6 cellular contexts compared by ENCODE assay signal in genomic region chr15:32227410-32228114, GRCh38.
DNase-seq lines count a peak whose midpoint lies in the region; ATAC-seq, FAIRE-seq and TF ChIP-seq lines count a peak whose summit lies in the region.
"Not testable (repeated sequence)": the region's sequence is repeated elsewhere in the genome, so short reads cannot be mapped to it uniquely, and the experiment has no call there.

No MANE protein-coding gene starts in this region.

- not testable (repeated sequence) for ATAC-seq in A549, HepG2
- ATAC-seq in pancreas, result peak in 3 of 4 donors; percentile 44 to 60 (median 50)

- FAIRE-seq in A549 (lab: Jason Lieb, UNC), result peak; percentile 97
- FAIRE-seq in HTR-8/SVneo (lab: Jason Lieb, UNC), result peak; percentile 86
- peak; percentile 73 for FAIRE-seq in H1 (lab: Jason Lieb, UNC)
- FAIRE-seq in HepG2 (lab: Jason Lieb, UNC), result peak; percentile 79
- FAIRE-seq in pancreas (lab: Jason Lieb, UNC), result not testable (repeated sequence)

- not testable (repeated sequence) for H4K8ac ChIP-seq in H1 (ENCODE audit: extremely low read depth, insufficient read depth, low read length)

- H2AK5ac ChIP-seq in H1 (ENCODE audit: low read depth, low read length), result not testable (repeated sequence)

- 34% methylated on average over 2 of the region's 2 CpGs for WGBS in A549 (ENCODE audit: missing lambda C conversion rate)
- WGBS in H1 (ENCODE audit: extremely low coverage in 1 of 2, insufficient coverage in 1 of 2, insufficient read length in 1 of 2, insufficient replicate concordance in 2 of 2, low coverage in 1 of 2, low lambda C conversion rate in 2 of 2, missing lambda C conversion rate in 1 of 2), 2 experiments, result 100% methylated on average over 1 of the region's 2 CpGs; no CpG with 5 or more reads in 1 of the 2 experiments
- 71% methylated on average over 1 of the region's 2 CpGs for WGBS in HepG2 (ENCODE audit: low lambda C conversion rate)
- WGBS in pancreas, 2 donors, result 77 to 88% methylated on average over 1 to 2 of the region's 2 CpGs

- not testable (repeated sequence) for H4K20me1 ChIP-seq in H1 (replicated peaks in 1 of 2; ENCODE audit: control insufficient read depth in 1 of 2, insufficient read depth in 2 of 2, low read length in 2 of 2); HepG2 (ENCODE audit: insufficient read depth, low read length)

- in situ Hi-C loops in HepG2 (cut with HindIII; ENCODE audit: extremely low pct_ligation_motif_present, low pct_unique_long_range_greater_than_20kb), result not testable (repeated sequence)

- intact Hi-C loops in HepG2 (cut with micrococcal nuclease; ENCODE audit: unreplicated experiment); pancreas (cut with DNase I): not testable (repeated sequence)

- TF ChIP-seq POLR2A in A549 (IDR thresholded peaks at IDR 0.05; ENCODE audit: low read length); H1 (IDR thresholded peaks at IDR 0.05; ENCODE audit: control extremely low read depth in 1 of 2, low read depth in 2 of 2, low read length in 2 of 2); HepG2 (IDR thresholded peaks at IDR 0.05; ENCODE audit: insufficient read depth in 1 of 2, low read depth in 2 of 2, low read length in 2 of 2): not testable (repeated sequence)

- CTCF ChIA-PET in A549 (lab: Yijun Ruan, JAX); H1 (lab: Charles Lee; ENCODE audit: partially characterized antibody); HepG2 (lab: Yijun Ruan, JAX; ENCODE audit: low intra/inter-chr PET ratio, low total read pairs): not testable (repeated sequence)

- H2AFZ ChIP-seq in H1 (ENCODE audit: low read length); HepG2 (ENCODE audit: low read length): not testable (repeated sequence)

- H2BK12ac ChIP-seq in H1 (ENCODE audit: low read depth, low read length), result not testable (repeated sequence)

- not testable (repeated sequence) for H3K79me2 ChIP-seq in H1 (ENCODE audit: control insufficient read depth in 1 of 2, insufficient read depth in 2 of 2, low read length in 2 of 2); HepG2 (ENCODE audit: insufficient read depth, low read length)

- not testable (repeated sequence) for H3K4me3 ChIP-seq in A549; WERI-Rb-1 (ENCODE audit: low read depth, low read length); H1 (ENCODE audit: extremely low read depth in 1 of 4, insufficient read depth in 2 of 4, low read depth in 3 of 4, low read length in 4 of 4); HepG2 (replicated peaks in 1 of 3; ENCODE audit: insufficient read depth in 1 of 3, low read depth in 2 of 3, low read length in 3 of 3); pancreas

- not testable (repeated sequence) for H2BK20ac ChIP-seq in H1 (ENCODE audit: low read length)

- TF ChIP-seq EP300 in A549 (IDR thresholded peaks at IDR 0.05); H1 (IDR thresholded peaks at IDR 0.05; ENCODE audit: borderline replicate concordance in 1 of 2, low read depth in 2 of 2, low read length in 2 of 2); HepG2 (IDR thresholded peaks at IDR 0.05; ENCODE audit: low read depth in 2 of 2, low read length in 2 of 2); HepG2 (CRISPR knock-in tag; IDR thresholded peaks at IDR 0.05; ENCODE audit: borderline replicate concordance): not testable (repeated sequence)

- H4K91ac ChIP-seq in H1 (replicated peaks; ENCODE audit: insufficient read length, low read length), result not testable (repeated sequence)

- BruUV-seq in HepG2 (replicated peaks; lab: Mats Ljungman, UMichigan), result not testable (repeated sequence)

- not testable (repeated sequence) for H3K4me1 ChIP-seq in A549; H1 (replicated peaks in 1 of 4; ENCODE audit: control insufficient read depth in 3 of 4, insufficient read depth in 4 of 4, low read length in 3 of 4); HepG2 (ENCODE audit: insufficient read depth, low read length); pancreas

- not testable (repeated sequence) for H3K23me2 ChIP-seq in H1 (ENCODE audit: low read depth, low read length)

- not testable (repeated sequence) for H3K4me2 ChIP-seq in A549; H1 (ENCODE audit: insufficient read depth in 1 of 2, low read depth in 2 of 2, low read length in 2 of 2); HepG2 (ENCODE audit: low read depth, low read length)

- not testable (repeated sequence) for H2BK120ac ChIP-seq in H1 (replicated peaks; ENCODE audit: low read depth, low read length)

- H3K27me3 ChIP-seq in WERI-Rb-1 (ENCODE audit: insufficient read depth, low read depth, severe bottlenecking); H1 (replicated peaks in 1 of 4; ENCODE audit: control insufficient read depth in 3 of 4, extremely low read depth in 1 of 4, insufficient read depth in 3 of 4, low read length in 3 of 4); HepG2 (ENCODE audit: control insufficient read depth in 1 of 2, insufficient read depth in 2 of 2, low read length in 2 of 2); pancreas: not testable (repeated sequence)

- H3K23ac ChIP-seq in H1 (ENCODE audit: insufficient read length), result not testable (repeated sequence)

- H3K4ac ChIP-seq in H1 (replicated peaks; ENCODE audit: insufficient read length, low read depth, low read length), result not testable (repeated sequence)

- not testable (repeated sequence) for H3K27ac ChIP-seq in A549; WERI-Rb-1; H1 (ENCODE audit: low read depth, low read length); HepG2 (ENCODE audit: extremely low read length, insufficient read depth, low read length); pancreas

- not testable (repeated sequence) for DNase-seq in A549 (ENCODE audit: low read depth in 1 of 2, low spot score in 1 of 2); HTR-8/SVneo (ENCODE audit: insufficient read length, low spot score); H1 (ENCODE audit: low read depth in 1 of 2, low spot score in 2 of 2); HepG2 (ENCODE audit: low spot score); pancreas
- DNase-seq in WERI-Rb-1, result peak; percentile 31

- TF ChIP-seq CTCF in A549 (IDR thresholded peaks at IDR 0.05); WERI-Rb-1 (IDR thresholded peaks at IDR 0.05; ENCODE audit: low read depth, low read length); H1 (IDR thresholded peaks at IDR 0.05; ENCODE audit: control extremely low read depth in 1 of 3, insufficient read depth in 1 of 3, low read depth in 1 of 3, low read length in 3 of 3); HepG2 (CRISPR knock-in tag; IDR thresholded peaks at IDR 0.05); pancreas (IDR thresholded peaks at IDR 0.05): not testable (repeated sequence)

- H3K79me1 ChIP-seq in H1 (ENCODE audit: low read depth, low read length), result not testable (repeated sequence)

- POLR2A ChIA-PET in A549 (lab: Yijun Ruan, JAX); H1 (lab: Charles Lee; ENCODE audit: partially characterized antibody); HepG2 (lab: Yijun Ruan, JAX): not testable (repeated sequence)

- H4K5ac ChIP-seq in H1 (ENCODE audit: insufficient read length, low read depth, low read length), result not testable (repeated sequence)

- H3K36me3 ChIP-seq in WERI-Rb-1; H1 (ENCODE audit: control insufficient read depth in 2 of 4, insufficient read depth in 4 of 4, low read length in 3 of 4); HepG2 (replicated peaks in 1 of 2; ENCODE audit: control insufficient read depth in 1 of 2, insufficient read depth in 2 of 2, low read length in 2 of 2); pancreas: not testable (repeated sequence)

- H3K9me3 ChIP-seq in A549; WERI-Rb-1 (ENCODE audit: severe bottlenecking); H1 (ENCODE audit: insufficient read depth in 2 of 2, low read depth in 1 of 2, low read length in 1 of 2); HepG2 (ENCODE audit: low read length); pancreas: not testable (repeated sequence)

- not testable (repeated sequence) for H3K9ac ChIP-seq in H1 (replicated peaks in 1 of 4; ENCODE audit: extremely low read depth in 1 of 4, low read depth in 3 of 4, low read length in 3 of 4); HepG2 (ENCODE audit: insufficient read depth, low read depth, low read length)

- not testable (repeated sequence) for H2BK5ac ChIP-seq in H1 (ENCODE audit: low read depth, low read length)

- H3K14ac ChIP-seq in H1 (ENCODE audit: insufficient read length), result not testable (repeated sequence)

- not testable (repeated sequence) for H3K56ac ChIP-seq in H1 (replicated peaks; ENCODE audit: insufficient read length, low read depth, low read length)

- H2BK15ac ChIP-seq in H1 (ENCODE audit: low read length), result not testable (repeated sequence)

- not testable (repeated sequence) for TF ChIP-seq RAD21 in A549 (conservative IDR thresholded peaks at IDR 0.05 in 1 of 2, IDR thresholded peaks at IDR 0.05 in 1 of 2); H1 (IDR thresholded peaks at IDR 0.05 in 1 of 2, conservative IDR thresholded peaks at IDR 0.05 in 1 of 2; ENCODE audit: low read depth in 2 of 2, low read length in 2 of 2); HepG2 (CRISPR knock-in tag; IDR thresholded peaks at IDR 0.05)

- H3K18ac ChIP-seq in H1 (ENCODE audit: extremely low read depth, low read length), result not testable (repeated sequence)
